In genomic region chr1:23167353-23168078, GRCh38 we compare ENCODE assay signal across 8 cellular contexts. TPM values are rescaled to one million over a fixed set of nuclear protein-coding genes. Genes with fewer than 3 reads are reported as not detected.
DNase-seq lines count a peak whose midpoint lies in the region; ATAC-seq and TF ChIP-seq lines count a peak whose summit lies in the region.

No MANE protein-coding gene starts in this region.

- H3K9me3 ChIP-seq in liver (ENCODE audit: control insufficient read depth in 4 of 4, low read length in 3 of 4), result no peaks in the 10 kb centered on the region

- H3K36me3 Mint-ChIP-seq in dendritic cell treated with granulocyte-macrophage colony-stimulating factor and Interleukin-4, amounts not matched to agents 40 ng/mL and 50 ng/mL, for 4 days (ENCODE audit: low read depth), result peaks cover 9% of the 10 kb centered on the region
- no peaks in the 10 kb centered on the region for H3K36me3 Mint-ChIP-seq in stimulated activated memory B cell treated with anti-CD40 and anti-IgM and Interleukin-4, amounts not matched to agents 10 μg/mL and 1 μg/mL and 100 μg/mL, for 72 hours

- peak; percentile 28 for DNase-seq in Jurkat, Clone E6-1 (ENCODE audit: low read depth, low spot score)
- DNase-seq in activated CD4-positive, alpha-beta T cell treated with anti-CD3 and anti-CD28 coated beads for 48 hours, result peak; percentile 42

- peaks cover 44% of the 10 kb centered on the region for H3K4me1 Mint-ChIP-seq in dendritic cell treated with granulocyte-macrophage colony-stimulating factor and Interleukin-4, amounts not matched to agents 40 ng/mL and 50 ng/mL, for 4 days (ENCODE audit: low read depth)
- H3K4me1 Mint-ChIP-seq in stimulated activated memory B cell treated with anti-CD40 and anti-IgM and Interleukin-4, amounts not matched to agents 10 μg/mL and 1 μg/mL and 100 μg/mL, for 72 hours, result peaks cover 29% of the 10 kb centered on the region

- no peaks in the 10 kb centered on the region for H3K36me3 ChIP-seq in liver (ENCODE audit: control insufficient read depth in 4 of 4, insufficient read depth in 3 of 4, low read depth in 1 of 4, low read length in 3 of 4)

- peak in 1 of 2 donors; percentile 6 for TF ChIP-seq RAD21 in liver (IDR thresholded peaks at IDR 0.05)

- peak; percentile 31 for ATAC-seq in stimulated activated memory B cell treated with anti-CD40 and anti-IgM and Interleukin-4, amounts not matched to agents 10 μg/mL and 1 μg/mL and 100 μg/mL, for 72 hours
- ATAC-seq in HG03439 (IDR thresholded peaks at IDR 0.05; ENCODE audit: unreplicated experiment) (no peak), GM18909 (IDR thresholded peaks at IDR 0.05; ENCODE audit: poor library complexity, unreplicated experiment) (no peak)

- peak overlapping the region; percentile 100 for H3K4me3 Mint-ChIP-seq in dendritic cell treated with granulocyte-macrophage colony-stimulating factor and Interleukin-4, amounts not matched to agents 40 ng/mL and 50 ng/mL, for 4 days
- peak overlapping the region; percentile 99 for H3K4me3 Mint-ChIP-seq in stimulated activated memory B cell treated with anti-CD40 and anti-IgM and Interleukin-4, amounts not matched to agents 10 μg/mL and 1 μg/mL and 100 μg/mL, for 72 hours

- peak overlapping the region; percentile 40 to 56 for H3K27ac ChIP-seq in liver (ENCODE audit: low read depth in 1 of 2, low read length in 2 of 2)

- no peaks in the 10 kb centered on the region for H3K9me3 Mint-ChIP-seq in dendritic cell treated with granulocyte-macrophage colony-stimulating factor and Interleukin-4, amounts not matched to agents 40 ng/mL and 50 ng/mL, for 4 days
- no peaks in the 10 kb centered on the region for H3K9me3 Mint-ChIP-seq in stimulated activated memory B cell treated with anti-CD40 and anti-IgM and Interleukin-4, amounts not matched to agents 10 μg/mL and 1 μg/mL and 100 μg/mL, for 72 hours

- WGBS in liver, result 1% methylated on average over 45 of the region's 45 CpGs

- H3K4me3 ChIP-seq in GM08714 (ENCODE audit: low read length), result peak overlapping the region; percentile 96
- H3K4me3 ChIP-seq in Jurkat, Clone E6-1 (ENCODE audit: low read length), result peak overlapping the region; percentile 85
- peak overlapping the region; percentile 87 to 96 (median 88) for H3K4me3 ChIP-seq in liver (ENCODE audit: low read depth in 1 of 3, low read length in 3 of 3)

- no peak for TF ChIP-seq CTCF in liver (IDR thresholded peaks at IDR 0.05; ENCODE audit: low read depth, low read length, missing input control)

- peaks cover 3% of the 10 kb centered on the region for H3K27me3 Mint-ChIP-seq in dendritic cell treated with granulocyte-macrophage colony-stimulating factor and Interleukin-4, amounts not matched to agents 40 ng/mL and 50 ng/mL, for 4 days
- H3K27me3 Mint-ChIP-seq in stimulated activated memory B cell treated with anti-CD40 and anti-IgM and Interleukin-4, amounts not matched to agents 10 μg/mL and 1 μg/mL and 100 μg/mL, for 72 hours, result no peaks in the 10 kb centered on the region

- H3K27ac Mint-ChIP-seq in dendritic cell treated with granulocyte-macrophage colony-stimulating factor and Interleukin-4, amounts not matched to agents 40 ng/mL and 50 ng/mL, for 4 days, result peak overlapping the region; percentile 99
- no peak overlapping the region for H3K27ac Mint-ChIP-seq in stimulated activated memory B cell treated with anti-CD40 and anti-IgM and Interleukin-4, amounts not matched to agents 10 μg/mL and 1 μg/mL and 100 μg/mL, for 72 hours

- no peaks in the 10 kb centered on the region for H3K27me3 ChIP-seq in liver (ENCODE audit: control insufficient read depth in 4 of 4, insufficient read depth in 4 of 4, low read length in 3 of 4)

- peak overlapping the region; percentile 45 to 65 for H3K9ac ChIP-seq in liver (ENCODE audit: low read depth in 1 of 2, low read length in 2 of 2)

- H3K4me1 ChIP-seq in liver (ENCODE audit: control insufficient read depth in 4 of 4, insufficient read depth in 4 of 4, low read length in 3 of 4), result peaks cover 0 to 8% (median 6%) of the 10 kb centered on the region in 4 donors

- intact Hi-C loops in dendritic cell treated with granulocyte-macrophage colony-stimulating factor and Interleukin-4, amounts not matched to agents 40 ng/mL and 50 ng/mL, for 4 days (cut with micrococcal nuclease), result loop anchor here (2.0 to 5.0 kb wide), 2 partner anchors 53 to 115 kb away; no protein-coding TSS in a partner anchor

TF ChIP-seq in liver, 16 proteins besides CTCF, POLR2A, EP300 and RAD21:
- TF ChIP-seq RXRA (IDR thresholded peaks at IDR 0.05) (no peak), EGR1 (IDR thresholded peaks at IDR 0.05; ENCODE audit: low read depth in 2 of 2) (no peak), YY1 (IDR thresholded peaks at IDR 0.05) (peak; percentile 54), GABPA (IDR thresholded peaks at IDR 0.05 in 1 of 2, conservative IDR thresholded peaks at IDR 0.05 in 1 of 2) (no peak), NR2F2 (IDR thresholded peaks at IDR 0.05) (no peak), FOXA1 (IDR thresholded peaks at IDR 0.05) (no peak), TAF1 (conservative IDR thresholded peaks at IDR 0.05) (no peak), ATF3 (IDR thresholded peaks at IDR 0.05) (no peak), REST (IDR thresholded peaks at IDR 0.05) (no peak)

RNA-seq across cellular contexts. Expression of gene LUZP1, which starts 1.1 kb away (rescaled TPM):
- 9.1 TPM for polyA plus RNA-seq in Jurkat, Clone E6-1 (2012; ENCODE audit: insufficient read depth, insufficient read length)
- total RNA-seq in liver, result 1 to 10 TPM; 4.3 to 5.9 TPM
- 1 to 10 TPM; 2.6 to 9.3 TPM for polyA plus RNA-seq in liver

RNA-seq across cellular contexts. Expression of gene HTR1D, which starts 49.8 kb away (rescaled TPM):
- polyA plus RNA-seq in Jurkat, Clone E6-1 (2012; ENCODE audit: insufficient read depth, insufficient read length), result not detected
- under 1 TPM in 1 of 2 donors, not detected in 1; 0.05 TPM for total RNA-seq in liver
- polyA plus RNA-seq in liver, result not detected
